ENCODE assay signal across 10 cellular contexts in the genomic region with DNA sequence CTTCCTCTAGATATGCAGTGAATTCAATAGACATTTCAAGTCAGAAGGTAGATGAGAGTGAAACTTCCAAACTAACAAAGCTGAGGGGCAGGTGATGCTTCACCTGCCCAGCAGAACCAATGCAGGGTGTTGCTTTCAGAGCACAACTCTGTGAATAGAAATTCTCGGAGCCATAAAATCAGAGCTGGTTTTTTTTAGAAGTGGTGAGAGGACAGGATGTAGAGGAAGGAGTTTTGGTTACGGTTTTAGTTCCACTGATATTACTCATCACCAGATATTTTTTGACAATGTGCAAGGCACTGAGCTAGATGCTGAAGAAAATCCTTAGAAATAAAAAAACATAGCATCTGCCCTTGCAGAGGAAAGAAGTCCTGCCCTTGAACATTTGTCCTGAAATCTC.
DNase-seq lines count a peak whose midpoint lies in the region; ATAC-seq and TF ChIP-seq lines count a peak whose summit lies in the region.
"Had no signal": no experiment of that assay in that cellular context is flagged by ENCODE, and none has a peak within 500 bp of the region (broad histone marks: within the 10 kb centered on the region; RNA-seq: fewer than 3 reads in every experiment).

No MANE protein-coding gene starts in this region.

- TF ChIP-seq CTCF in fibroblast of villous mesenchyme (IDR thresholded peaks at IDR 0.05; ENCODE audit: insufficient read depth, low read depth, low read length) (no peak), endodermal cell (conservative IDR thresholded peaks at IDR 0.05) (no peak)

- H3K27ac ChIP-seq in endodermal cell (ENCODE audit: low read depth, low read length) = no peak overlapping the region

- no peaks in the 10 kb centered on the region for H3K9me3 Mint-ChIP-seq in endodermal cell

- H3K9me3 ChIP-seq in endodermal cell (ENCODE audit: control insufficient read depth, low read length) = no peaks in the 10 kb centered on the region

- no peak overlapping the region for H3K4me3 Mint-ChIP-seq in endodermal cell

- 87 to 100% methylated on average over 1 to 2 of the region's 2 CpGs for WGBS in endodermal cell (ENCODE audit: insufficient coverage in 1 of 2, insufficient read length in 1 of 2), 2 experiments

- H3K4me3 ChIP-seq in fibroblast of villous mesenchyme (ENCODE audit: low read depth, low read length) (no peak overlapping the region), endodermal cell (ENCODE audit: low read length) (no peak overlapping the region)

- H3K9ac ChIP-seq in endodermal cell (ENCODE audit: extremely low read depth, low read length, poor library complexity, severe bottlenecking) = no peak overlapping the region

- peaks cover 10% of the 10 kb centered on the region for H3K4me1 Mint-ChIP-seq in endodermal cell

- no peaks in the 10 kb centered on the region for H3K36me3 ChIP-seq in endodermal cell (ENCODE audit: control insufficient read depth, insufficient read depth, low read length)

- H3K27me3 ChIP-seq in endodermal cell (ENCODE audit: control insufficient read depth, insufficient read depth, low read length, poor library complexity, severe bottlenecking) = no peaks in the 10 kb centered on the region

- H3K27ac Mint-ChIP-seq in endodermal cell = no peak overlapping the region

- peaks cover 4% of the 10 kb centered on the region for H3K27me3 Mint-ChIP-seq in endodermal cell (ENCODE audit: insufficient read depth)

- peaks cover 7% of the 10 kb centered on the region for H3K4me1 ChIP-seq in endodermal cell (ENCODE audit: control insufficient read depth, insufficient read depth, low read length)

- DNase-seq in GM03348 (ENCODE audit: low spot score) (peak; percentile 59), HS-27A (ENCODE audit: low read depth) (peak; percentile 72), fibroblast of villous mesenchyme (ENCODE audit: low read depth) (peak; percentile 81), NCI-H82 treated with DMSO at 0.1 percent for 48 hours (lab: John Stamatoyannopoulos, UW; ENCODE audit: unreplicated experiment) (no peak), endodermal cell (no peak), D341Med (ENCODE audit: low spot score) (no peak)
- DNase-seq in activated CD8-positive, alpha-beta memory T cell treated with anti-CD3 and anti-CD28 coated beads for 24 hours = no peak
- DNase-seq: activated CD4-positive, CD25-positive, alpha-beta regulatory T cell; NCI-H2029 had no signal

- ATAC-seq in GM21526 (IDR thresholded peaks at IDR 0.05; ENCODE audit: low FRiP score, unreplicated experiment) = peak; percentile 85

- no peaks in the 10 kb centered on the region for H3K36me3 Mint-ChIP-seq in endodermal cell (ENCODE audit: low read depth)

Comparison
In these comparisons a context has a peak if more than half of its experiments do, and no peak if none do; other contexts are left out.
1. DNase-seq: peak in GM03348 (single experiment), HS-27A (single experiment) and fibroblast of villous mesenchyme (single experiment); none in NCI-H82 treated with DMSO at 0.1 percent for 48 hours (single experiment), activated CD8-positive, alpha-beta memory T cell treated with anti-CD3 and anti-CD28 coated beads for 24 hours (single experiment), endodermal cell (single experiment) and D341Med (single experiment).